In genomic region chr9:71361357-71361756, GRCh38 we compare ENCODE assay signal across 26 cellular contexts.
"Had no signal": no experiment of that assay in that cellular context is flagged by ENCODE, and none has a peak within 500 bp of the region (broad histone marks: within the 10 kb centered on the region; RNA-seq: fewer than 3 reads in every experiment).

No MANE protein-coding gene starts in this region.

- H3K36me3 ChIP-seq: left ventricle myocardium inferior, neural progenitor cell, neutrophil, right lobe of liver, tibial nerve, uterus had no signal

- H3K9me3 ChIP-seq: left ventricle myocardium inferior, neutrophil, psoas muscle, right lobe of liver, tibial nerve, uterus had no signal

- H3K27me3 Mint-ChIP-seq: stimulated activated memory B cell treated with anti-CD40 and anti-IgM and Interleukin-4, amounts not matched to agents 10 μg/mL and 1 μg/mL and 100 μg/mL, for 72 hours; stimulated activated naive CD8-positive, alpha-beta T cell treated with anti-CD3 and anti-CD28 coated beads, Interleukin-15, amount 100 ng/mL, for 72 hours; type B pancreatic cell had no signal

- H3K27ac ChIP-seq: left ventricle myocardium inferior, neural progenitor cell, neutrophil, parathyroid adenoma, psoas muscle, right lobe of liver, tibial nerve, uterus had no signal

- H3K4me1 ChIP-seq: left ventricle myocardium inferior, parathyroid adenoma, psoas muscle, right lobe of liver, uterus had no signal

- H3K4me1 Mint-ChIP-seq: mesothelial cell of epicardium; naive B cell; natural killer cell; stimulated activated memory B cell treated with anti-CD40 and anti-IgM and Interleukin-4, amounts not matched to agents 10 μg/mL and 1 μg/mL and 100 μg/mL, for 72 hours; stimulated activated naive CD8-positive, alpha-beta T cell treated with anti-CD3 and anti-CD28 coated beads, Interleukin-15, amount 100 ng/mL, for 72 hours had no signal

- H3K27ac Mint-ChIP-seq: mesothelial cell of epicardium; naive B cell; natural killer cell; nephron progenitor cell; neural progenitor cell; stimulated activated memory B cell treated with anti-CD40 and anti-IgM and Interleukin-4, amounts not matched to agents 10 μg/mL and 1 μg/mL and 100 μg/mL, for 72 hours; stimulated activated naive CD8-positive, alpha-beta T cell treated with anti-CD3 and anti-CD28 coated beads, Interleukin-15, amount 100 ng/mL, for 72 hours; type B pancreatic cell had no signal

- H3K4me3 ChIP-seq: left ventricle myocardium inferior, lung, neural progenitor cell, psoas muscle, right lobe of liver, smooth muscle cell, tibial nerve, uterus had no signal

- ATAC-seq: natural killer cell; psoas muscle; right lobe of liver; stimulated activated memory B cell treated with anti-CD40 and anti-IgM and Interleukin-4, amounts not matched to agents 10 μg/mL and 1 μg/mL and 100 μg/mL, for 72 hours; stimulated activated naive CD8-positive, alpha-beta T cell treated with anti-CD3 and anti-CD28 coated beads, Interleukin-15, amount 100 ng/mL, for 72 hours had no signal

- H3K36me3 Mint-ChIP-seq: mesothelial cell of epicardium; naive B cell; natural killer cell; neural progenitor cell; stimulated activated memory B cell treated with anti-CD40 and anti-IgM and Interleukin-4, amounts not matched to agents 10 μg/mL and 1 μg/mL and 100 μg/mL, for 72 hours; type B pancreatic cell had no signal

- H3K4me3 Mint-ChIP-seq: mesothelial cell of epicardium; naive B cell; natural killer cell; nephron progenitor cell; neural progenitor cell; stimulated activated memory B cell treated with anti-CD40 and anti-IgM and Interleukin-4, amounts not matched to agents 10 μg/mL and 1 μg/mL and 100 μg/mL, for 72 hours; stimulated activated naive CD8-positive, alpha-beta T cell treated with anti-CD3 and anti-CD28 coated beads, Interleukin-15, amount 100 ng/mL, for 72 hours; type B pancreatic cell had no signal

- H3K9ac ChIP-seq: neural progenitor cell, parathyroid adenoma had no signal

- H3K27me3 ChIP-seq: neural progenitor cell, neutrophil, right lobe of liver, tibial nerve, uterus had no signal

- H3K9me3 Mint-ChIP-seq: mesothelial cell of epicardium; naive B cell; natural killer cell; nephron progenitor cell; neural progenitor cell; stimulated activated memory B cell treated with anti-CD40 and anti-IgM and Interleukin-4, amounts not matched to agents 10 μg/mL and 1 μg/mL and 100 μg/mL, for 72 hours; stimulated activated naive CD8-positive, alpha-beta T cell treated with anti-CD3 and anti-CD28 coated beads, Interleukin-15, amount 100 ng/mL, for 72 hours; type B pancreatic cell had no signal

- DNase-seq: islet precursor cell; left ventricle myocardium inferior; mesendoderm; naive B cell; natural killer cell; nephron progenitor cell; occipital lobe; psoas muscle; right lobe of liver; stimulated activated CD4-positive, alpha-beta T cell treated with anti-CD3 and anti-CD28 coated beads, Interleukin-1b, Interleukin-23, amount 100 ng/mL, for 48 hours; stimulated activated CD4-positive, alpha-beta T cell treated with anti-CD3 and anti-CD28 coated beads, Interleukin-2, amount 100 ng/mL, for 48 hours; stimulated activated CD4-positive, alpha-beta T cell treated with anti-CD3 and anti-CD28 coated beads, Interleukin-4, amount 100 ng/mL, for 4 hours; stimulated activated CD8-positive, alpha-beta memory T cell treated with anti-CD3 and anti-CD28 coated beads, Interleukin-4, amount 100 ng/mL, for 48 hours; stimulated activated naive CD4-positive, alpha-beta T cell treated with Interleukin-2 at 50 U/mL for 16 hours; stimulated activated naive CD8-positive, alpha-beta T cell treated with anti-CD3 and anti-CD28 coated beads, Interleukin-15, amount 100 ng/mL, for 72 hours; substantia nigra; uterus had no signal
